ENCODE assay signal across 8 cellular contexts in genomic region chr1:54053745-54054437, GRCh38. TPM values are rescaled to one million over a fixed set of nuclear protein-coding genes. Genes with fewer than 3 reads are reported as not detected.
DNase-seq lines count a peak whose midpoint lies in the region; ATAC-seq and TF ChIP-seq lines count a peak whose summit lies in the region.

No MANE protein-coding gene starts in this region.

- peak in 1 of 5 donors; percentile 52 for DNase-seq in CD4-positive, alpha-beta memory T cell
- DNase-seq in astrocyte of the spinal cord (ENCODE audit: low read depth, low spot score) (peak; percentile 20), lower lobe of right lung (no peak)
- no peak for DNase-seq in stimulated activated CD4-positive, alpha-beta T cell treated with anti-CD3 and anti-CD28 coated beads, Interleukin-4, amount 100 ng/mL, for 24 hours

- peaks cover 12 to 15% of the 10 kb centered on the region in 2 donors for H3K36me3 Mint-ChIP-seq in CD4-positive, alpha-beta memory T cell

- CTCF ChIA-PET in CD4-positive, alpha-beta memory T cell (lab: Charles Lee; ENCODE audit: partially characterized antibody): interaction anchor here (0.8 to 2.1 kb wide), 6 partner anchors 17 to 748 kb away, joined by 3 to 6 read pairs (median 4); partner anchors contain the start of genes IFT25 and LRRC42

- intact Hi-C loops in CD4-positive, alpha-beta memory T cell (cut with micrococcal nuclease): loop anchor here (1.0 to 5.0 kb wide), 8 partner anchors 16 to 748 kb away; partner anchors contain the start of genes IFT25, NDC1, PARS2 and TTC22
- intact Hi-C loops in lower lobe of right lung (cut with DNase I): no loop called here

- peak overlapping the region; percentile 98 to 99 for H3K4me3 ChIP-seq in CD4-positive, alpha-beta memory T cell (ENCODE audit: low read length in 2 of 2)
- H3K4me3 ChIP-seq in astrocyte of the spinal cord (ENCODE audit: low read depth, low read length) (peak overlapping the region; percentile 93), lower lobe of right lung (peak overlapping the region; percentile 98)

- in situ Hi-C loops in astrocyte of the spinal cord (cut with HindIII; ENCODE audit: low sequenced_read_pairs): no loop called here

- peak overlapping the region; percentile 88 for H3K27ac ChIP-seq in CD4-positive, alpha-beta memory T cell (ENCODE audit: low read depth, low read length)
- H3K27ac ChIP-seq in lower lobe of right lung: peak overlapping the region; percentile 99

- POLR2A ChIA-PET in CD4-positive, alpha-beta memory T cell (lab: Charles Lee; ENCODE audit: partially characterized antibody): interaction anchor here (0.5 to 3.0 kb wide), 16 partner anchors 7 to 747 kb away, joined by 3 to 25 read pairs (median 7); partner anchors contain the start of genes CYB5RL, IFT25, LRRC42 and MRPL37

- TF ChIP-seq CTCF in astrocyte of the spinal cord (IDR thresholded peaks at IDR 0.05; ENCODE audit: low read depth, low read length): no peak
- TF ChIP-seq CTCF in lower lobe of right lung (IDR thresholded peaks at IDR 0.05): no peak

- H3K9me3 ChIP-seq in CD4-positive, alpha-beta memory T cell (ENCODE audit: control insufficient read depth in 1 of 2, low read length in 2 of 2): no peaks in the 10 kb centered on the region
- no peaks in the 10 kb centered on the region for H3K9me3 ChIP-seq in lower lobe of right lung

- H3K4me1 Mint-ChIP-seq in CD4-positive, alpha-beta memory T cell: peaks cover 26 to 44% (median 35%) of the 10 kb centered on the region in 4 donors

- H3K4me3 Mint-ChIP-seq in CD4-positive, alpha-beta memory T cell: no peak overlapping the region

- H3K9me3 Mint-ChIP-seq in CD4-positive, alpha-beta memory T cell: no peaks in the 10 kb centered on the region

- no peaks in the 10 kb centered on the region for H3K36me3 ChIP-seq in CD4-positive, alpha-beta memory T cell (ENCODE audit: insufficient read depth, low read length)
- no peaks in the 10 kb centered on the region for H3K36me3 ChIP-seq in lower lobe of right lung

- ATAC-seq in HG03196 (IDR thresholded peaks at IDR 0.05; ENCODE audit: unreplicated experiment): peak; percentile 2
- ATAC-seq in lower lobe of right lung: peak; percentile 1 to 15
- ATAC-seq in GM21381 (IDR thresholded peaks at IDR 0.05; ENCODE audit: unreplicated experiment): no peak
- no peak for ATAC-seq in GM21528 (IDR thresholded peaks at IDR 0.05; ENCODE audit: low FRiP score, unreplicated experiment)
- ATAC-seq in HG02840 (IDR thresholded peaks at IDR 0.05; ENCODE audit: low FRiP score, unreplicated experiment): no peak

- no peak overlapping the region for H3K27ac Mint-ChIP-seq in CD4-positive, alpha-beta memory T cell

- H3K27me3 Mint-ChIP-seq in CD4-positive, alpha-beta memory T cell: no peaks in the 10 kb centered on the region

- H3K4me1 ChIP-seq in CD4-positive, alpha-beta memory T cell (ENCODE audit: insufficient read depth, low read length): peaks cover 51% of the 10 kb centered on the region
- H3K4me1 ChIP-seq in lower lobe of right lung: peaks cover 40% of the 10 kb centered on the region

- H3K27me3 ChIP-seq in CD4-positive, alpha-beta memory T cell (ENCODE audit: insufficient read depth, low read length): no peaks in the 10 kb centered on the region
- H3K27me3 ChIP-seq in lower lobe of right lung (ENCODE audit: low read depth): no peaks in the 10 kb centered on the region

RNA-seq across cellular contexts. Expression of gene TCEANC2, which starts 0.5 kb away (rescaled TPM):
- 10 to 100 TPM; 12.1 to 13.1 TPM for total RNA-seq in CD4-positive, alpha-beta memory T cell
- 1 to 10 TPM; 3.5 to 7.1 TPM for polyA plus RNA-seq in CD4-positive, alpha-beta memory T cell
- total RNA-seq in lower lobe of right lung: 5.3 TPM

RNA-seq across cellular contexts. Expression of gene TMEM59, which starts 0.9 kb away (rescaled TPM):
- total RNA-seq in CD4-positive, alpha-beta memory T cell: 100 to 1,000 TPM; 212 to 222 TPM
- polyA plus RNA-seq in CD4-positive, alpha-beta memory T cell: 1,000 to 10,000 TPM in 1 of 2 donors, 100 to 1,000 TPM in 1; 533 to 1,059 TPM
- 475 TPM for total RNA-seq in lower lobe of right lung

RNA-seq across cellular contexts. Expression of gene LDLRAD1, which starts 35.9 kb away (rescaled TPM):
- total RNA-seq in CD4-positive, alpha-beta memory T cell: not detected
- not detected for polyA plus RNA-seq in CD4-positive, alpha-beta memory T cell
- 13.7 TPM for total RNA-seq in lower lobe of right lung

Comparison
In these comparisons a context has a peak if more than half of its experiments do, and no peak if none do; other contexts are left out.
1. ATAC-seq: peak in HG03196 (single experiment) and lower lobe of right lung (2 of 2); none in GM21381 (single experiment), GM21528 (single experiment) and HG02840 (single experiment).
2. RNA of gene LDLRAD1, which starts 35.9 kb away (total RNA-seq): 13.7 TPM in lower lobe of right lung (single experiment); not detected in CD4-positive, alpha-beta memory T cell; every median in the first group is over 10 times any median in the second.
3. Peak in every context shown above with its lines, with median percentiles within 50 percentile points of each other: H3K4me3 ChIP-seq.